ENCODE assay signal across 1 cellular context in the genomic region with DNA sequence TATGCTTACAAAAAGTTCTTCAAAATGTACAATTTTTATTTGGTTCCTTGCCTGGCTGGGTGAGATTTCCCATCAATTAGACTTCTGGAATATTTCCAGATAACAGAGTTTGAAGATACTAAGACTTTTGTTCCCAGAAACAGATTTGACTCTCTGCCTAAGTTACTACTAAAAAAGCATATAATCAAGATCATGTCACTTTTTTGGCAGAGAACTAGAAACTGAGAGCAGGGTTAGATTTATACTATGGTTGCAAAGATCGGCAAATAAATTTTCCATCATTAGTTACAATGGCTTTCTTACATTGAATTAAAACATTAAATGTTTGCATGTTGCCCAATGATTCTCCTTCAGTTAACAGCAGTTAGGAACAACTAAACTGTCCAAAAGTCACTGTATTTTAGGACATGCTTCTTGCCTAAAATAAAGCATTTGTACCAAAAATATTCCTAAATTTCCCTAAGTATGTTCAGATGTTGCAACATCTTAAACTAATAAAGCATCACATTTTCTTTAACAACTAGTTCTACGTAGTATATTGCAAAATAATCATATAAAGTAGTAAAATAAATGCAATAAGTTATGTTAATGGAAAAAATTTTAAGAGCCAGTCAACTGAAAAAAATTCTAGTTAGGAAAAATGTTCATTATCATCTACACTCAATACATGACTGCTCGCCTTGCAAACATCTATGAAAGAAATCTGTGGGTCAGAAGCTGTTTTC.
TF ChIP-seq lines count a peak whose summit lies in the region.

No MANE protein-coding gene starts in this region.

TF ChIP-seq in SK-N-SH, 30 proteins besides CTCF, POLR2A, EP300 and RAD21 (continued from another document):
- TF ChIP-seq, protein P1, sequence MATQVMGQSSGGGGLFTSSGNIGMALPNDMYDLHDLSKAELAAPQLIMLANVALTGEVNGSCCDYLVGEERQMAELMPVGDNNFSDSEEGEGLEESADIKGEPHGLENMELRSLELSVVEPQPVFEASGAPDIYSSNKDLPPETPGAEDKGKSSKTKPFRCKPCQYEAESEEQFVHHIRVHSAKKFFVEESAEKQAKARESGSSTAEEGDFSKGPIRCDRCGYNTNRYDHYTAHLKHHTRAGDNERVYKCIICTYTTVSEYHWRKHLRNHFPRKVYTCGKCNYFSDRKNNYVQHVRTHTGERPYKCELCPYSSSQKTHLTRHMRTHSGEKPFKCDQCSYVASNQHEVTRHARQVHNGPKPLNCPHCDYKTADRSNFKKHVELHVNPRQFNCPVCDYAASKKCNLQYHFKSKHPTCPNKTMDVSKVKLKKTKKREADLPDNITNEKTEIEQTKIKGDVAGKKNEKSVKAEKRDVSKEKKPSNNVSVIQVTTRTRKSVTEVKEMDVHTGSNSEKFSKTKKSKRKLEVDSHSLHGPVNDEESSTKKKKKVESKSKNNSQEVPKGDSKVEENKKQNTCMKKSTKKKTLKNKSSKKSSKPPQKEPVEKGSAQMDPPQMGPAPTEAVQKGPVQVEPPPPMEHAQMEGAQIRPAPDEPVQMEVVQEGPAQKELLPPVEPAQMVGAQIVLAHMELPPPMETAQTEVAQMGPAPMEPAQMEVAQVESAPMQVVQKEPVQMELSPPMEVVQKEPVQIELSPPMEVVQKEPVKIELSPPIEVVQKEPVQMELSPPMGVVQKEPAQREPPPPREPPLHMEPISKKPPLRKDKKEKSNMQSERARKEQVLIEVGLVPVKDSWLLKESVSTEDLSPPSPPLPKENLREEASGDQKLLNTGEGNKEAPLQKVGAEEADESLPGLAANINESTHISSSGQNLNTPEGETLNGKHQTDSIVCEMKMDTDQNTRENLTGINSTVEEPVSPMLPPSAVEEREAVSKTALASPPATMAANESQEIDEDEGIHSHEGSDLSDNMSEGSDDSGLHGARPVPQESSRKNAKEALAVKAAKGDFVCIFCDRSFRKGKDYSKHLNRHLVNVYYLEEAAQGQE (IDR thresholded peaks at IDR 0.05; ENCODE audit: low read depth, low read length) = no peak
- TF ChIP-seq TCF12 (IDR thresholded peaks at IDR 0.05) (peak; percentile 78), MAX (IDR thresholded peaks at IDR 0.05; ENCODE audit: low read depth) (no peak), JUND (IDR thresholded peaks at IDR 0.05) (peak; percentile 31; the same call in 1 of the 2 replicates)
